ENCODE assay signal across 20 cellular contexts in genomic region chr5:158194561-158194961, GRCh38.
A peak's percentile ranks its signal among the peaks of the same experiment; 100 is the strongest.
DNase-seq lines count a peak whose midpoint lies in the region; ATAC-seq and TF ChIP-seq lines count a peak whose summit lies in the region.
"Had no signal": no experiment of that assay in that cellular context is flagged by ENCODE, and none has a peak within 500 bp of the region (broad histone marks: within the 10 kb centered on the region; RNA-seq: fewer than 3 reads in every experiment).

No MANE protein-coding gene starts in this region.

- H3K4me3 Mint-ChIP-seq in type B pancreatic cell: no peak overlapping the region

- H3K27ac Mint-ChIP-seq in type B pancreatic cell: no peak overlapping the region

- H3K9ac ChIP-seq in BLaER1: peak overlapping the region; percentile 89
- H3K9ac ChIP-seq: GM23248 had no signal

- H4K20me1 ChIP-seq in BLaER1: no peaks in the 10 kb centered on the region

- H3K4me1 Mint-ChIP-seq in type B pancreatic cell (ENCODE audit: unreplicated experiment): peaks cover 16% of the 10 kb centered on the region

- peaks cover 67% of the 10 kb centered on the region for H3K9me3 ChIP-seq in BLaER1
- H3K9me3 ChIP-seq: uterus had no signal

- ATAC-seq in GM21737 (IDR thresholded peaks at IDR 0.05; ENCODE audit: unreplicated experiment): peak; percentile 53
- no peak for ATAC-seq in HG02970 (IDR thresholded peaks at IDR 0.05; ENCODE audit: low FRiP score, unreplicated experiment)
- ATAC-seq: HepG2, PC-3 had no signal

- H3K36me3 Mint-ChIP-seq in type B pancreatic cell: no peaks in the 10 kb centered on the region

- peak overlapping the region; percentile 40; the same call in 1 of the 2 replicates for H3K4me3 ChIP-seq in BLaER1
- H3K4me3 ChIP-seq: GM23248, SK-N-MC, uterus had no signal

- peak; percentile 90 for DNase-seq in NCI-H526 treated with DMSO at 0.1 percent for 48 hours (lab: John Stamatoyannopoulos, UW)
- peak; percentile 47 for DNase-seq in left kidney (ENCODE audit: low read depth, low spot score)
- DNase-seq in OCI-M1 (lab: John Stamatoyannopoulos, UW): no peak
- DNase-seq in HK-2 (ENCODE audit: unreplicated experiment): no peak
- DNase-seq in type B pancreatic cell (ENCODE audit: extremely low spot score, unreplicated experiment): no peak
- DNase-seq: activated CD4-positive, alpha-beta T cell treated with anti-CD3 and anti-CD28 coated beads for 48 hours; aorta; DMS79; GM23248; MM.1S; NCI-H187 treated with DMSO at 0.1 percent for 48 hours; PC-3; right cardiac atrium; uterus had no signal

- peaks cover 61% of the 10 kb centered on the region for H3K36me3 ChIP-seq in BLaER1
- H3K36me3 ChIP-seq: uterus had no signal

- H3K9me3 Mint-ChIP-seq in type B pancreatic cell: peaks cover 5% of the 10 kb centered on the region

- H3K4me2 ChIP-seq in BLaER1: peak overlapping the region; percentile 87

- no peak for TF ChIP-seq CTCF in type B pancreatic cell (conservative IDR thresholded peaks at IDR 0.05)

- peak overlapping the region; percentile 99 for H3K27ac ChIP-seq in BLaER1
- H3K27ac ChIP-seq: C4-2B, GM23248, SK-N-MC, uterus had no signal

- H3K4me1 ChIP-seq in BLaER1: peaks cover 60% of the 10 kb centered on the region
- H3K4me1 ChIP-seq: uterus had no signal

- no peaks in the 10 kb centered on the region for H3K27me3 ChIP-seq in BLaER1
- H3K27me3 ChIP-seq: uterus had no signal

- peaks cover 14% of the 10 kb centered on the region for H3K27me3 Mint-ChIP-seq in type B pancreatic cell

Comparison
In these comparisons a context has a peak if more than half of its experiments do, and no peak if none do; other contexts are left out.
1. DNase-seq: peak in NCI-H526 treated with DMSO at 0.1 percent for 48 hours (single experiment) and left kidney (single experiment); none in OCI-M1 (single experiment), HK-2 (single experiment) and type B pancreatic cell (single experiment).